7 cellular contexts compared by ENCODE assay signal in the genomic region with DNA sequence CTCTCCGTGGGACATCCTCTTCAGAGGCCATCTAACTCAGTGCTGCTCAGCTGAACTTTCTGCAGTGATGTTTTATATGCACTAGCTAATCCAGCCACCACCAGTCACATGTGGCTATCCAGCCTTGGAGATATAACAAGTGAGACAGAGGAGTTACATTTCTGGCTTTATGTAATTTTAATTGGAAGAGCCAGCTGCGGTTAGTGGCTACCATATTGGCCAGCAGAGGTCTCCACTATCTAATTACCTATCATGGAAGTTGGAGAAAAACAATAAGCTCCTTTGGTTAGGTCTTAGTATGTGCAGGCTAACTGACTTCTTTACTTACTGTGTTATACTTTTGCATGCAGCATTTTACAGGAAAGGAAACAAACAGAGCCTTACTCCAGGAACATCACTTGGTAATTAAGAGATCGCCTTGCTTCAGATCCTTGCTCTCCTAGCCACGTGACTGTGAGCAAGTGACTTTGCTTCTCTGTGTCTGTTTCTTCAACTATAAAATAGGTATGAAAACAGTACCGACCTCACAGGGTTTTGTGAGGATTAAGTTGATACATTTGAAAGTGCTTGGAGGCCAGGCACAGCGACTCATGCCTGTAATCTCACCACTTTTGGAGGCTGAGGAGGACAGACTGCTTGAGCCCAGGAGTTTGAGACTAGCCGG. TPM values are rescaled to one million over a fixed set of nuclear protein-coding genes. Genes with fewer than 3 reads are reported as not detected.
DNase-seq lines count a peak whose midpoint lies in the region; ATAC-seq and TF ChIP-seq lines count a peak whose summit lies in the region.

No MANE protein-coding gene starts in this region.

- no peak overlapping the region for H3K4me3 Mint-ChIP-seq in effector memory CD8-positive, alpha-beta T cell

- no peak overlapping the region for H3K27ac ChIP-seq in psoas muscle

- WGBS in psoas muscle, 3 donors: 24 to 33% (median 31%) methylated on average over 7 of the region's 7 CpGs

- no peaks in the 10 kb centered on the region for H3K9me3 Mint-ChIP-seq in effector memory CD8-positive, alpha-beta T cell

- no peaks in the 10 kb centered on the region for H3K9me3 ChIP-seq in psoas muscle

- no peaks in the 10 kb centered on the region for H3K4me1 ChIP-seq in psoas muscle

- no peak overlapping the region for H3K27ac Mint-ChIP-seq in effector memory CD8-positive, alpha-beta T cell

- H3K36me3 Mint-ChIP-seq in effector memory CD8-positive, alpha-beta T cell (ENCODE audit: insufficient read depth): no peaks in the 10 kb centered on the region

- H3K27me3 Mint-ChIP-seq in effector memory CD8-positive, alpha-beta T cell: peaks cover 76 to 87% of the 10 kb centered on the region in 2 donors

- H3K36me3 ChIP-seq in psoas muscle (ENCODE audit: insufficient read depth in 1 of 2, low read depth in 1 of 2): no peaks in the 10 kb centered on the region

- H3K4me3 ChIP-seq in foreskin fibroblast (ENCODE audit: low read depth in 1 of 2, low read length in 2 of 2) (no peak overlapping the region), psoas muscle (no peak overlapping the region)

- TF ChIP-seq CTCF in foreskin fibroblast (IDR thresholded peaks at IDR 0.05; ENCODE audit: low read depth, low read length) (peak; percentile 54), psoas muscle (IDR thresholded peaks at IDR 0.05) (peak; percentile 42)

- intact Hi-C loops in psoas muscle (cut with DNase I): loop anchor here in 1 of 2 donors (5.0 kb wide), 1 partner anchor 76 kb away; no protein-coding TSS in a partner anchor

- in situ Hi-C loops in SK-MEL-5 (cut with HindIII; ENCODE audit: low pct_unique_long_range_greater_than_20kb, low sequenced_read_pairs): no loop called here

- ATAC-seq in psoas muscle: no peak
- no peak for ATAC-seq in GM21526 (IDR thresholded peaks at IDR 0.05; ENCODE audit: low FRiP score, unreplicated experiment)
- ATAC-seq in effector memory CD8-positive, alpha-beta T cell (replicated peaks): no peak

- DNase-seq in EH (ENCODE audit: low read depth): peak; percentile 30
- peak; percentile 26 for DNase-seq in KG1 (lab: John Stamatoyannopoulos, UW)
- peak; percentile 76 for DNase-seq in SK-MEL-5 (ENCODE audit: low read depth, low spot score)
- peak; percentile 23 to 64 for DNase-seq in foreskin fibroblast
- peak in 1 of 2 donors; percentile 0 for DNase-seq in psoas muscle
- DNase-seq in effector memory CD8-positive, alpha-beta T cell: no peak

- H3K4me1 Mint-ChIP-seq in effector memory CD8-positive, alpha-beta T cell (ENCODE audit: low read depth in 2 of 2): peaks cover 18 to 22% of the 10 kb centered on the region in 2 donors

- peaks cover 0 to 46% (median 9%) of the 10 kb centered on the region in 3 donors for H3K27me3 ChIP-seq in psoas muscle (ENCODE audit: insufficient read depth in 3 of 3, low read length in 2 of 3)

RNA-seq across cellular contexts. Expression of gene KLK10, which starts 1.6 kb away (rescaled TPM):
- total RNA-seq in SK-MEL-5 (2014; rRNA removed; shearing (Covaris generic)): not detected in 2 replicates
- polyA plus RNA-seq in SK-MEL-5 (2015; cell fraction: cytosol; rRNA removed): 0.05 TPM in 1 of 2 replicates, not detected in the other
- polyA plus RNA-seq in SK-MEL-5 (2015; cell fraction: nucleus; rRNA removed): 0.28 and 1.4 TPM in 2 replicates
- total RNA-seq in psoas muscle: not detected
- polyA plus RNA-seq in psoas muscle: under 1 TPM; 0.04 to 0.16 (median 0.04) TPM

RNA-seq across cellular contexts. Expression of gene KLK11, which starts 5.3 kb away (rescaled TPM):
- total RNA-seq in SK-MEL-5 (2014; rRNA removed; shearing (Covaris generic)): not detected in 2 replicates
- not detected in 2 replicates for polyA plus RNA-seq in SK-MEL-5 (2015; cell fraction: cytosol; rRNA removed)
- not detected in 2 replicates for polyA plus RNA-seq in SK-MEL-5 (2015; cell fraction: nucleus; rRNA removed)
- total RNA-seq in psoas muscle: under 1 TPM in 3 of 4 donors, not detected in 1; 0.19 to 0.52 (median 0.24) TPM
- under 1 TPM; 0.13 to 0.20 (median 0.17) TPM for polyA plus RNA-seq in psoas muscle

RNA-seq across cellular contexts. Expression of gene KLK12, which starts 13.7 kb away (rescaled TPM):
- total RNA-seq in SK-MEL-5 (2014; rRNA removed; shearing (Covaris generic)): not detected in 2 replicates
- not detected in 2 replicates for polyA plus RNA-seq in SK-MEL-5 (2015; cell fraction: cytosol; rRNA removed)
- polyA plus RNA-seq in SK-MEL-5 (2015; cell fraction: nucleus; rRNA removed): not detected in 2 replicates
- not detected for total RNA-seq in psoas muscle
- not detected for polyA plus RNA-seq in psoas muscle

RNA-seq across cellular contexts. Expression of gene KLK8, which starts 19.7 kb away (rescaled TPM):
- 0.96 TPM in 1 of 2 replicates, not detected in the other for total RNA-seq in SK-MEL-5 (2014; rRNA removed; shearing (Covaris generic))
- not detected in 2 replicates for polyA plus RNA-seq in SK-MEL-5 (2015; cell fraction: cytosol; rRNA removed)
- polyA plus RNA-seq in SK-MEL-5 (2015; cell fraction: nucleus; rRNA removed): 0.43 TPM in 1 of 2 replicates, not detected in the other
- total RNA-seq in psoas muscle: not detected
- under 1 TPM in 2 of 3 donors, not detected in 1; 0.09 to 0.76 TPM for polyA plus RNA-seq in psoas muscle

RNA-seq across cellular contexts. Expression of gene KLK7, which starts 37.4 kb away (rescaled TPM):
- not detected in 2 replicates for total RNA-seq in SK-MEL-5 (2014; rRNA removed; shearing (Covaris generic))
- polyA plus RNA-seq in SK-MEL-5 (2015; cell fraction: cytosol; rRNA removed): not detected in 2 replicates
- polyA plus RNA-seq in SK-MEL-5 (2015; cell fraction: nucleus; rRNA removed): not detected in 2 replicates
- not detected for total RNA-seq in psoas muscle
- polyA plus RNA-seq in psoas muscle: not detected

Comparison
In these comparisons a context has a peak if more than half of its experiments do, and no peak if none do; other contexts are left out.
1. DNase-seq: peak in EH (single experiment), KG1 (single experiment), SK-MEL-5 (single experiment) and foreskin fibroblast (2 of 2); none in effector memory CD8-positive, alpha-beta T cell (0 of 3).